In genomic region chr16:57591870-57592485, GRCh38 we compare ENCODE assay signal across 12 cellular contexts. TPM values are rescaled to one million over a fixed set of nuclear protein-coding genes. Genes with fewer than 3 reads are reported as not detected.
DNase-seq lines count a peak whose midpoint lies in the region; ATAC-seq lines count a peak whose summit lies in the region.
"Had no signal": no experiment of that assay in that cellular context is flagged by ENCODE, and none has a peak within 500 bp of the region (broad histone marks: within the 10 kb centered on the region; RNA-seq: fewer than 3 reads in every experiment).

No MANE protein-coding gene starts in this region.

- peaks cover 82% of the 10 kb centered on the region for H3K4me1 Mint-ChIP-seq in activated CD8-positive, alpha-beta T cell treated with anti-CD3 and anti-CD28 coated beads, Interleukin-2, amount 10 ng/mL, durations not matched to agents 7 days and 5 days (ENCODE audit: low read depth)

- CTCF ChIA-PET in activated CD8-positive, alpha-beta T cell treated with anti-CD3 and anti-CD28 coated beads, Interleukin-2, amount 10 ng/mL, durations not matched to agents 7 days and 5 days (lab: Charles Lee) = interaction anchor here (1.0 to 7.7 kb wide), 9 partner anchors 10 to 76 kb away, joined by 3 to 179 read pairs (median 15); partner anchors contain the start of gene ADGRG1

- no peaks in the 10 kb centered on the region for H3K27me3 ChIP-seq in BLaER1 treated with 17β-estradiol and CSF1 and Interleukin-3, amounts not matched to agents 10 nM and 100 nM
- H3K27me3 ChIP-seq in GM23248 (replicated peaks; ENCODE audit: insufficient read depth) (no peaks in the 10 kb centered on the region), mesenchymal stem cell (ENCODE audit: control insufficient read depth in 1 of 2, insufficient read depth in 1 of 2, low read length in 2 of 2) (no peaks in the 10 kb centered on the region)

- no peak overlapping the region for H2AK5ac ChIP-seq in mesenchymal stem cell (ENCODE audit: low read length, severe bottlenecking)

- H3K23ac ChIP-seq in mesenchymal stem cell (ENCODE audit: low read length in 2 of 2) = no peak overlapping the region

- peak overlapping the region in 10 of 11 experiments; percentile 10 to 86 (median 76); a peak in 18 of 22 replicates for H3K27ac ChIP-seq in BLaER1 treated with 17β-estradiol and CSF1 and Interleukin-3, amounts not matched to agents 10 nM and 100 nM
- no peak overlapping the region for H3K27ac ChIP-seq in GM23248
- no peak overlapping the region for H3K27ac ChIP-seq in mesenchymal stem cell (ENCODE audit: low read length, poor library complexity, severe bottlenecking)

- ATAC-seq in activated CD8-positive, alpha-beta T cell treated with anti-CD3 and anti-CD28 coated beads, Interleukin-2, amount 10 ng/mL, durations not matched to agents 7 days and 5 days = no peak
- ATAC-seq in HG02623 (IDR thresholded peaks at IDR 0.05; ENCODE audit: unreplicated experiment) = no peak
- no peak for ATAC-seq in HG03159 (IDR thresholded peaks at IDR 0.05; ENCODE audit: unreplicated experiment)

- peak overlapping the region; percentile 92 for H3K27ac Mint-ChIP-seq in activated CD8-positive, alpha-beta T cell treated with anti-CD3 and anti-CD28 coated beads, Interleukin-2, amount 10 ng/mL, durations not matched to agents 7 days and 5 days

- H4K91ac ChIP-seq in mesenchymal stem cell (ENCODE audit: low read length) = no peak overlapping the region

- peaks cover 0 to 3% (median 0%) of the 10 kb centered on the region in 11 experiments; a peak in 1 of 22 replicates for H3K36me3 ChIP-seq in BLaER1 treated with 17β-estradiol and CSF1 and Interleukin-3, amounts not matched to agents 10 nM and 100 nM
- H3K36me3 ChIP-seq in GM23248 (ENCODE audit: low read depth) (no peaks in the 10 kb centered on the region), mesenchymal stem cell (ENCODE audit: control insufficient read depth in 1 of 2, insufficient read depth in 2 of 2, low read depth in 1 of 2, low read length in 2 of 2) (no peaks in the 10 kb centered on the region)

- H3K4me2 ChIP-seq in BLaER1 treated with 17β-estradiol and CSF1 and Interleukin-3, amounts not matched to agents 10 nM and 100 nM = peak overlapping the region; percentile 74 to 94 (median 86)
- H3K4me2 ChIP-seq in GM23248 (ENCODE audit: unreplicated experiment) = peak overlapping the region; percentile 69
- H3K4me2 ChIP-seq in mesenchymal stem cell (ENCODE audit: low read length, poor library complexity, severe bottlenecking) = no peak overlapping the region

- 64 to 68% methylated on average over 7 of the region's 7 CpGs for WGBS in GM23248 (ENCODE audit: low coverage in 1 of 2, low lambda C conversion rate in 2 of 2, missing lambda C conversion rate in 2 of 2), 2 experiments
- WGBS in mesenchymal stem cell = 62% methylated on average over 5 of the region's 7 CpGs

- H4K8ac ChIP-seq in mesenchymal stem cell (ENCODE audit: low read length) = no peak overlapping the region

- H3K36me3 Mint-ChIP-seq in activated CD8-positive, alpha-beta T cell treated with anti-CD3 and anti-CD28 coated beads, Interleukin-2, amount 10 ng/mL, durations not matched to agents 7 days and 5 days (ENCODE audit: low read depth) = peaks cover 47% of the 10 kb centered on the region

- H3K4me3 Mint-ChIP-seq in activated CD8-positive, alpha-beta T cell treated with anti-CD3 and anti-CD28 coated beads, Interleukin-2, amount 10 ng/mL, durations not matched to agents 7 days and 5 days = peak overlapping the region; percentile 68

- H3K14ac ChIP-seq in mesenchymal stem cell (ENCODE audit: low read length in 2 of 2) = peak overlapping the region in 1 of 2 experiments; percentile 76

- H4K20me1 ChIP-seq in BLaER1 treated with 17β-estradiol and CSF1 and Interleukin-3, amounts not matched to agents 10 nM and 100 nM = no peaks in the 10 kb centered on the region
- no peaks in the 10 kb centered on the region for H4K20me1 ChIP-seq in GM23248 (ENCODE audit: insufficient read depth)

- in situ Hi-C loops in GM23248 (cut with MboI) = no loop called here

- no peaks in the 10 kb centered on the region for H3K9me2 ChIP-seq in GM23248 (ENCODE audit: insufficient read depth)

- peaks cover 30 to 55% (median 45%) of the 10 kb centered on the region in 10 experiments for H3K4me1 ChIP-seq in BLaER1 treated with 17β-estradiol and CSF1 and Interleukin-3, amounts not matched to agents 10 nM and 100 nM
- H3K4me1 ChIP-seq in GM23248 (ENCODE audit: insufficient read depth) (peaks cover 20% of the 10 kb centered on the region), mesenchymal stem cell (ENCODE audit: control insufficient read depth, insufficient read depth, low read depth, low read length) (peaks cover 7% of the 10 kb centered on the region)

- peak overlapping the region in 9 of 11 experiments; percentile 46 to 74 (median 66); a peak in 18 of 22 replicates for H3K9ac ChIP-seq in BLaER1 treated with 17β-estradiol and CSF1 and Interleukin-3, amounts not matched to agents 10 nM and 100 nM
- H3K9ac ChIP-seq in GM23248 (no peak overlapping the region), mesenchymal stem cell (ENCODE audit: low read length) (peak overlapping the region; percentile 10)

- peak overlapping the region in 4 of 10 experiments; percentile 26 to 48 (median 44); a peak in 6 of 20 replicates for H3K4me3 ChIP-seq in BLaER1 treated with 17β-estradiol and CSF1 and Interleukin-3, amounts not matched to agents 10 nM and 100 nM
- H3K4me3 ChIP-seq in GM23248 (no peak overlapping the region), mesenchymal stem cell (ENCODE audit: insufficient read depth in 1 of 2, low read depth in 1 of 2, low read length in 2 of 2) (no peak overlapping the region)
- H3K4me3 ChIP-seq: mucosa of descending colon had no signal

- H2AFZ ChIP-seq in GM23248 (no peak overlapping the region), mesenchymal stem cell (ENCODE audit: low read depth, low read length) (no peak overlapping the region)

- H3K27me3 Mint-ChIP-seq in activated CD8-positive, alpha-beta T cell treated with anti-CD3 and anti-CD28 coated beads, Interleukin-2, amount 10 ng/mL, durations not matched to agents 7 days and 5 days (ENCODE audit: low read depth) = no peaks in the 10 kb centered on the region

- no peak overlapping the region for H2BK15ac ChIP-seq in mesenchymal stem cell (ENCODE audit: low read depth, poor library complexity, severe bottlenecking)

- peaks cover 14% of the 10 kb centered on the region for H3F3A ChIP-seq in GM23248 (ENCODE audit: insufficient read depth)

- no peak overlapping the region for H2BK5ac ChIP-seq in mesenchymal stem cell (ENCODE audit: low read depth, low read length, poor library complexity, severe bottlenecking)

- no peaks in the 10 kb centered on the region for H3K79me1 ChIP-seq in mesenchymal stem cell (replicated peaks; ENCODE audit: low read length, poor library complexity, severe bottlenecking)

- H3K18ac ChIP-seq in mesenchymal stem cell (ENCODE audit: low read depth in 1 of 2, low read length in 2 of 2) = no peak overlapping the region

- no peak overlapping the region for H2BK120ac ChIP-seq in mesenchymal stem cell (ENCODE audit: low read depth, low read length)

- H3K4ac ChIP-seq in mesenchymal stem cell (ENCODE audit: low read depth in 1 of 2, low read length in 2 of 2) = no peak overlapping the region

- H3K9me3 ChIP-seq in BLaER1 treated with 17β-estradiol and CSF1 and Interleukin-3, amounts not matched to agents 10 nM and 100 nM (replicated peaks in 1 of 11) = peaks cover 9 to 28% (median 17%) of the 10 kb centered on the region in 11 experiments; a peak in 21 of 22 replicates
- H3K9me3 ChIP-seq in GM23248 (ENCODE audit: low read depth) (no peaks in the 10 kb centered on the region), mesenchymal stem cell (ENCODE audit: control insufficient read depth, low read length) (peaks cover 4% of the 10 kb centered on the region)
- H3K9me3 ChIP-seq: mucosa of descending colon had no signal

- DNase-seq in GM23248 (no peak), mesenchymal stem cell (no peak), germinal center (ENCODE audit: low spot score) (no peak), NCI-H774 (lab: John Stamatoyannopoulos, UW) (no peak)
- no peak for DNase-seq in activated CD8-positive, alpha-beta T cell treated with anti-CD3 and anti-CD28 coated beads, Interleukin-2, amount 10 ng/mL, durations not matched to agents 7 days and 5 days
- DNase-seq: cortex of kidney had no signal

- H3K9me3 Mint-ChIP-seq in activated CD8-positive, alpha-beta T cell treated with anti-CD3 and anti-CD28 coated beads, Interleukin-2, amount 10 ng/mL, durations not matched to agents 7 days and 5 days (ENCODE audit: insufficient read depth) = peaks cover 20% of the 10 kb centered on the region

- H3K79me2 ChIP-seq in GM23248 (ENCODE audit: insufficient read depth) = no peaks in the 10 kb centered on the region

- H2BK12ac ChIP-seq in mesenchymal stem cell (ENCODE audit: low read length in 2 of 2) = no peak overlapping the region

- POLR2A ChIA-PET in activated CD8-positive, alpha-beta T cell treated with anti-CD3 and anti-CD28 coated beads, Interleukin-2, amount 10 ng/mL, durations not matched to agents 7 days and 5 days (lab: Charles Lee) = interaction anchor here (0.9 to 5.0 kb wide), 6 partner anchors 9 to 60 kb away, joined by 3 to 34 read pairs (median 26); no protein-coding TSS in a partner anchor

RNA-seq across cellular contexts. Expression of gene ADGRG1, which starts 36.5 kb away (rescaled TPM):
- 0.54 and 0.89 TPM in 2 replicates for total RNA-seq in GM23248 (2014; rRNA removed; shearing (Covaris generic))
- polyA plus RNA-seq in GM23248 (2016; fragmentation: Nextera tagmentation; extraction: Ambion mirVana) = 0.58 and 1.2 TPM in 2 replicates
- 1 to 10 TPM; 3.3 to 3.7 TPM for total RNA-seq in activated CD8-positive, alpha-beta T cell treated with anti-CD3 and anti-CD28 coated beads, Interleukin-2, amount 10 ng/mL, durations not matched to agents 7 days and 5 days
- 4.0 TPM for polyA plus RNA-seq in mesenchymal stem cell (2013, experiment 1 of 2)
- 4.4 TPM for polyA plus RNA-seq in mesenchymal stem cell (2013, experiment 2 of 2)

RNA-seq across cellular contexts. Expression of gene ADGRG5, which starts 49.5 kb away (rescaled TPM):
- total RNA-seq in GM23248 (2014; rRNA removed; shearing (Covaris generic)) = not detected in 2 replicates
- 0.05 and 0.18 TPM in 2 replicates for polyA plus RNA-seq in GM23248 (2016; fragmentation: Nextera tagmentation; extraction: Ambion mirVana)
- 10 to 100 TPM; 16.0 to 18.1 TPM for total RNA-seq in activated CD8-positive, alpha-beta T cell treated with anti-CD3 and anti-CD28 coated beads, Interleukin-2, amount 10 ng/mL, durations not matched to agents 7 days and 5 days
- not detected for polyA plus RNA-seq in mesenchymal stem cell (2013, experiment 1 of 2)
- not detected for polyA plus RNA-seq in mesenchymal stem cell (2013, experiment 2 of 2)
- total RNA-seq: pulmonary artery endothelial cell, SK-MEL-5 had no signal

RNA-seq across cellular contexts. Expression of gene CCDC102A, which starts 55.6 kb away (rescaled TPM):
- 17.7 and 20.6 TPM in 2 replicates for total RNA-seq in GM23248 (2014; rRNA removed; shearing (Covaris generic))
- 3.9 and 4.6 TPM in 2 replicates for polyA plus RNA-seq in GM23248 (2016; fragmentation: Nextera tagmentation; extraction: Ambion mirVana)
- total RNA-seq in activated CD8-positive, alpha-beta T cell treated with anti-CD3 and anti-CD28 coated beads, Interleukin-2, amount 10 ng/mL, durations not matched to agents 7 days and 5 days = 10 to 100 TPM; 16.3 to 18.2 TPM
- 4.5 TPM for polyA plus RNA-seq in mesenchymal stem cell (2013, experiment 1 of 2)
- polyA plus RNA-seq in mesenchymal stem cell (2013, experiment 2 of 2) = 4.8 TPM

Comparison
In these comparisons a context has a peak if more than half of its experiments do, and no peak if none do; other contexts are left out.
1. H3K27ac ChIP-seq: peak in BLaER1 treated with 17β-estradiol and CSF1 and Interleukin-3, amounts not matched to agents 10 nM and 100 nM (10 of 11); none in GM23248 (single experiment) and mesenchymal stem cell (single experiment).
2. RNA of gene ADGRG5, which starts 49.5 kb away (total RNA-seq): 16.0 to 18.1 TPM in activated CD8-positive, alpha-beta T cell treated with anti-CD3 and anti-CD28 coated beads, Interleukin-2, amount 10 ng/mL, durations not matched to agents 7 days and 5 days; not detected in GM23248; every median in the first group is over 10 times any median in the second.